1 cellular context compared by ENCODE assay signal in the genomic region with DNA sequence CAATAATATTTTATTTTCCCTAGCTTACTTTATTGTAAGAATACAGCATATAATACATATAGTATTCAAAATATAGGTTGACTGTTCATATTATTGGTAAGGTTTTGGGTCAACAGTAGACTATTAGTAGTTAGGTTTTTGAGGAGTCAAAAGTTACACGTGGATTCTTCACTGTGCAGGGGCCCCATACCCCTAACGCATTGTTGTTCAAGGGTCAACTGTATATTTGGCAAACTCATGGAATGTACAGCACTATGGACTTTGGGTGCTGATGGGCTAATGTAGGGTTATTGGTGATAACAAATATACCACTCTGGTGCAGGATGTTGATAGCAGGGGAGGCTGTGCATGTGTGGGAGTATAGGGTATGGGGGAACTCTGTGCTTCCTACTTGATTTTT.
TF ChIP-seq lines count a peak whose summit lies in the region.

No MANE protein-coding gene starts in this region.

TF ChIP-seq in HepG2, 621 proteins besides CTCF, POLR2A, EP300 and RAD21 (continued from another document and continues in another):
- TF ChIP-seq RARG (CRISPR knock-in tag; IDR thresholded peaks at IDR 0.05; ENCODE audit: low read depth): no peak
- TF ChIP-seq, protein P1, sequence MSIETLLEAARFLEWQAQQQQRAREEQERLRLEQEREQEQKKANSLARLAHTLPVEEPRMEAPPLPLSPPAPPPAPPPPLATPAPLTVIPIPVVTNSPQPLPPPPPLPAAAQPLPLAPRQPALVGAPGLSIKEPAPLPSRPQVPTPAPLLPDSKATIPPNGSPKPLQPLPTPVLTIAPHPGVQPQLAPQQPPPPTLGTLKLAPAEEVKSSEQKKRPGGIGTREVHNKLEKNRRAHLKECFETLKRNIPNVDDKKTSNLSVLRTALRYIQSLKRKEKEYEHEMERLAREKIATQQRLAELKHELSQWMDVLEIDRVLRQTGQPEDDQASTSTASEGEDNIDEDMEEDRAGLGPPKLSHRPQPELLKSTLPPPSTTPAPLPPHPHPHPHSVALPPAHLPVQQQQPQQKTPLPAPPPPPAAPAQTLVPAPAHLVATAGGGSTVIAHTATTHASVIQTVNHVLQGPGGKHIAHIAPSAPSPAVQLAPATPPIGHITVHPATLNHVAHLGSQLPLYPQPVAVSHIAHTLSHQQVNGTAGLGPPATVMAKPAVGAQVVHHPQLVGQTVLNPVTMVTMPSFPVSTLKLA (IDR thresholded peaks at IDR 0.05): no peak
- no peak for TF ChIP-seq ZNF556 (CRISPR knock-in tag; IDR thresholded peaks at IDR 0.05; ENCODE audit: borderline replicate concordance)
- TF ChIP-seq, protein P2, sequence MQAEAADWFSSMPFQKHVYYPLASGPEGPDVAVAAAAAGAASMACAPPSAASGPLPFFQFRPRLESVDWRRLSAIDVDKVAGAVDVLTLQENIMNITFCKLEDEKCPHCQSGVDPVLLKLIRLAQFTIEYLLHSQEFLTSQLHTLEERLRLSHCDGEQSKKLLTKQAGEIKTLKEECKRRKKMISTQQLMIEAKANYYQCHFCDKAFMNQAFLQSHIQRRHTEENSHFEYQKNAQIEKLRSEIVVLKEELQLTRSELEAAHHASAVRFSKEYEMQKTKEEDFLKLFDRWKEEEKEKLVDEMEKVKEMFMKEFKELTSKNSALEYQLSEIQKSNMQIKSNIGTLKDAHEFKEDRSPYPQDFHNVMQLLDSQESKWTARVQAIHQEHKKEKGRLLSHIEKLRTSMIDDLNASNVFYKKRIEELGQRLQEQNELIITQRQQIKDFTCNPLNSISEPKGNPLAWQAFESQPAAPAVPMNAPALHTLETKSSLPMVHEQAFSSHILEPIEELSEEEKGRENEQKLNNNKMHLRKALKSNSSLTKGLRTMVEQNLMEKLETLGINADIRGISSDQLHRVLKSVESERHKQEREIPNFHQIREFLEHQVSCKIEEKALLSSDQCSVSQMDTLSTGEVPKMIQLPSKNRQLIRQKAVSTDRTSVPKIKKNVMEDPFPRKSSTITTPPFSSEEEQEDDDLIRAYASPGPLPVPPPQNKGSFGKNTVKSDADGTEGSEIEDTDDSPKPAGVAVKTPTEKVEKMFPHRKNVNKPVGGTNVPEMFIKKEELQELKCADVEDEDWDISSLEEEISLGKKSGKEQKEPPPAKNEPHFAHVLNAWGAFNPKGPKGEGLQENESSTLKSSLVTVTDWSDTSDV (CRISPR knock-in tag; IDR thresholded peaks at IDR 0.05): no peak
- no peak for TF ChIP-seq U2AF2 (IDR thresholded peaks at IDR 0.05; ENCODE audit: low read depth, low read length)
- TF ChIP-seq, protein P3, sequence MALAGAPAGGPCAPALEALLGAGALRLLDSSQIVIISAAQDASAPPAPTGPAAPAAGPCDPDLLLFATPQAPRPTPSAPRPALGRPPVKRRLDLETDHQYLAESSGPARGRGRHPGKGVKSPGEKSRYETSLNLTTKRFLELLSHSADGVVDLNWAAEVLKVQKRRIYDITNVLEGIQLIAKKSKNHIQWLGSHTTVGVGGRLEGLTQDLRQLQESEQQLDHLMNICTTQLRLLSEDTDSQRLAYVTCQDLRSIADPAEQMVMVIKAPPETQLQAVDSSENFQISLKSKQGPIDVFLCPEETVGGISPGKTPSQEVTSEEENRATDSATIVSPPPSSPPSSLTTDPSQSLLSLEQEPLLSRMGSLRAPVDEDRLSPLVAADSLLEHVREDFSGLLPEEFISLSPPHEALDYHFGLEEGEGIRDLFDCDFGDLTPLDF (CRISPR knock-in tag; IDR thresholded peaks at IDR 0.05): no peak
- TF ChIP-seq EHMT2 (IDR thresholded peaks at IDR 0.05; ENCODE audit: borderline replicate concordance, low read depth, low read length): peak; percentile 91; the same call in 1 of the 2 replicates
- TF ChIP-seq ZNF703 (CRISPR knock-in tag; IDR thresholded peaks at IDR 0.05; ENCODE audit: borderline replicate concordance): no peak
- no peak for TF ChIP-seq SOX6 (IDR thresholded peaks at IDR 0.05)
- TF ChIP-seq SOX6 (CRISPR knock-in tag; IDR thresholded peaks at IDR 0.05): peak; percentile 96
- TF ChIP-seq, protein P4, sequence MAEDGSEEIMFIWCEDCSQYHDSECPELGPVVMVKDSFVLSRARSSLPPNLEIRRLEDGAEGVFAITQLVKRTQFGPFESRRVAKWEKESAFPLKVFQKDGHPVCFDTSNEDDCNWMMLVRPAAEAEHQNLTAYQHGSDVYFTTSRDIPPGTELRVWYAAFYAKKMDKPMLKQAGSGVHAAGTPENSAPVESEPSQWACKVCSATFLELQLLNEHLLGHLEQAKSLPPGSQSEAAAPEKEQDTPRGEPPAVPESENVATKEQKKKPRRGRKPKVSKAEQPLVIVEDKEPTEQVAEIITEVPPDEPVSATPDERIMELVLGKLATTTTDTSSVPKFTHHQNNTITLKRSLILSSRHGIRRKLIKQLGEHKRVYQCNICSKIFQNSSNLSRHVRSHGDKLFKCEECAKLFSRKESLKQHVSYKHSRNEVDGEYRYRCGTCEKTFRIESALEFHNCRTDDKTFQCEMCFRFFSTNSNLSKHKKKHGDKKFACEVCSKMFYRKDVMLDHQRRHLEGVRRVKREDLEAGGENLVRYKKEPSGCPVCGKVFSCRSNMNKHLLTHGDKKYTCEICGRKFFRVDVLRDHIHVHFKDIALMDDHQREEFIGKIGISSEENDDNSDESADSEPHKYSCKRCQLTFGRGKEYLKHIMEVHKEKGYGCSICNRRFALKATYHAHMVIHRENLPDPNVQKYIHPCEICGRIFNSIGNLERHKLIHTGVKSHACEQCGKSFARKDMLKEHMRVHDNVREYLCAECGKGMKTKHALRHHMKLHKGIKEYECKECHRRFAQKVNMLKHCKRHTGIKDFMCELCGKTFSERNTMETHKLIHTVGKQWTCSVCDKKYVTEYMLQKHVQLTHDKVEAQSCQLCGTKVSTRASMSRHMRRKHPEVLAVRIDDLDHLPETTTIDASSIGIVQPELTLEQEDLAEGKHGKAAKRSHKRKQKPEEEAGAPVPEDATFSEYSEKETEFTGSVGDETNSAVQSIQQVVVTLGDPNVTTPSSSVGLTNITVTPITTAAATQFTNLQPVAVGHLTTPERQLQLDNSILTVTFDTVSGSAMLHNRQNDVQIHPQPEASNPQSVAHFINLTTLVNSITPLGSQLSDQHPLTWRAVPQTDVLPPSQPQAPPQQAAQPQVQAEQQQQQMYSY (CRISPR knock-in tag; IDR thresholded peaks at IDR 0.05): no peak
- TF ChIP-seq SALL2 (CRISPR knock-in tag; IDR thresholded peaks at IDR 0.05): no peak
- TF ChIP-seq ZNF34 (CRISPR knock-in tag; IDR thresholded peaks at IDR 0.05; ENCODE audit: borderline replicate concordance): no peak
- TF ChIP-seq U2AF1 (optimal IDR thresholded peaks at IDR 0.05; ENCODE audit: low read depth, low read length): no peak
- TF ChIP-seq HOXA9 (CRISPR knock-in tag; IDR thresholded peaks at IDR 0.05; ENCODE audit: borderline replicate concordance): no peak
- TF ChIP-seq, protein P5, sequence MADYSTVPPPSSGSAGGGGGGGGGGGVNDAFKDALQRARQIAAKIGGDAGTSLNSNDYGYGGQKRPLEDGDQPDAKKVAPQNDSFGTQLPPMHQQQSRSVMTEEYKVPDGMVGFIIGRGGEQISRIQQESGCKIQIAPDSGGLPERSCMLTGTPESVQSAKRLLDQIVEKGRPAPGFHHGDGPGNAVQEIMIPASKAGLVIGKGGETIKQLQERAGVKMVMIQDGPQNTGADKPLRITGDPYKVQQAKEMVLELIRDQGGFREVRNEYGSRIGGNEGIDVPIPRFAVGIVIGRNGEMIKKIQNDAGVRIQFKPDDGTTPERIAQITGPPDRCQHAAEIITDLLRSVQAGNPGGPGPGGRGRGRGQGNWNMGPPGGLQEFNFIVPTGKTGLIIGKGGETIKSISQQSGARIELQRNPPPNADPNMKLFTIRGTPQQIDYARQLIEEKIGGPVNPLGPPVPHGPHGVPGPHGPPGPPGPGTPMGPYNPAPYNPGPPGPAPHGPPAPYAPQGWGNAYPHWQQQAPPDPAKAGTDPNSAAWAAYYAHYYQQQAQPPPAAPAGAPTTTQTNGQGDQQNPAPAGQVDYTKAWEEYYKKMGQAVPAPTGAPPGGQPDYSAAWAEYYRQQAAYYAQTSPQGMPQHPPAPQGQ (CRISPR knock-in tag; IDR thresholded peaks at IDR 0.05; ENCODE audit: borderline replicate concordance): no peak
- TF ChIP-seq, protein P6, sequence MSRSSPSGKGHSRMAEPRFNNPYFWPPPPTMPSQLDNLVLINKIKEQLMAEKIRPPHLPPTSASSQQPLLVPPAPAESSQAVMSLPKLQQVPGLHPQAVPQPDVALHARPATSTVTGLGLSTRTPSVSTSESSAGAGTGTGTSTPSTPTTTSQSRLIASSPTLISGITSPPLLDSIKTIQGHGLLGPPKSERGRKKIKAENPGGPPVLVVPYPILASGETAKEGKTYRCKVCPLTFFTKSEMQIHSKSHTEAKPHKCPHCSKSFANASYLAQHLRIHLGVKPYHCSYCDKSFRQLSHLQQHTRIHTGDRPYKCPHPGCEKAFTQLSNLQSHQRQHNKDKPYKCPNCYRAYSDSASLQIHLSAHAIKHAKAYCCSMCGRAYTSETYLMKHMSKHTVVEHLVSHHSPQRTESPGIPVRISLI (CRISPR knock-in tag; IDR thresholded peaks at IDR 0.05; ENCODE audit: borderline replicate concordance): no peak
- peak; percentile 76 for TF ChIP-seq ARNTL (CRISPR knock-in tag; IDR thresholded peaks at IDR 0.05)
- TF ChIP-seq FOSL1 (CRISPR knock-in tag; IDR thresholded peaks at IDR 0.05; ENCODE audit: borderline replicate concordance): no peak
- 0 out of 2 replicates have a peak, but pooled peaks have one; percentile 35 for TF ChIP-seq YEATS4 (CRISPR knock-in tag; IDR thresholded peaks at IDR 0.05; ENCODE audit: borderline replicate concordance)
- TF ChIP-seq, protein P7, sequence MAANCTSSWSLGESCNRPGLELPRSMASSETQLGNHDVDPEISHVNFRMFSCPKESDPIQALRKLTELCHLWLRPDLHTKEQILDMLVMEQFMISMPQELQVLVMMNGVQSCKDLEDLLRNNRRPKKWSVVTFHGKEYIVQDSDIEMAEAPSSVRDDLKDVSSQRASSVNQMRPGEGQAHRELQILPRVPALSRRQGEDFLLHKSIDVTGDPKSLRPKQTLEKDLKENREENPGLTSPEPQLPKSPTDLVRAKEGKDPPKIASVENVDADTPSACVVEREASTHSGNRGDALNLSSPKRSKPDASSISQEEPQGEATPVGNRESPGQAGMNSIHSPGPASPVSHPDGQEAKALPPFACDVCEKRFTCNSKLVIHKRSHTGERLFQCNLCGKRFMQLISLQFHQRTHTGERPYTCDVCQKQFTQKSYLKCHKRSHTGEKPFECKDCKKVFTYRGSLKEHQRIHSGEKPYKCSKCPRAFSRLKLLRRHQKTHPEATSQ (CRISPR knock-in tag; IDR thresholded peaks at IDR 0.05; ENCODE audit: borderline replicate concordance): peak; percentile 37; the same call in 1 of the 2 replicates
- TF ChIP-seq NR2F2 (IDR thresholded peaks at IDR 0.05; ENCODE audit: borderline replicate concordance, low read depth): peak; percentile 66; the same call in 1 of the 2 replicates
- TF ChIP-seq YY1 (IDR thresholded peaks at IDR 0.05; ENCODE audit: insufficient read depth, insufficient replicate concordance, low read depth, low read length): no peak
- TF ChIP-seq KLF13 (CRISPR knock-in tag; IDR thresholded peaks at IDR 0.05): no peak
- no peak for TF ChIP-seq ZNF652 (CRISPR knock-in tag; IDR thresholded peaks at IDR 0.05; ENCODE audit: borderline replicate concordance, low read depth)
- 0 out of 2 replicates have a peak, but pooled peaks have one; percentile 41 for TF ChIP-seq CCDC6 (CRISPR knock-in tag; IDR thresholded peaks at IDR 0.05)
- no peak for TF ChIP-seq SRSF9 (IDR thresholded peaks at IDR 0.05; ENCODE audit: borderline replicate concordance, insufficient read depth, low read depth, low read length, poor library complexity, severe bottlenecking)
- TF ChIP-seq, protein P8, sequence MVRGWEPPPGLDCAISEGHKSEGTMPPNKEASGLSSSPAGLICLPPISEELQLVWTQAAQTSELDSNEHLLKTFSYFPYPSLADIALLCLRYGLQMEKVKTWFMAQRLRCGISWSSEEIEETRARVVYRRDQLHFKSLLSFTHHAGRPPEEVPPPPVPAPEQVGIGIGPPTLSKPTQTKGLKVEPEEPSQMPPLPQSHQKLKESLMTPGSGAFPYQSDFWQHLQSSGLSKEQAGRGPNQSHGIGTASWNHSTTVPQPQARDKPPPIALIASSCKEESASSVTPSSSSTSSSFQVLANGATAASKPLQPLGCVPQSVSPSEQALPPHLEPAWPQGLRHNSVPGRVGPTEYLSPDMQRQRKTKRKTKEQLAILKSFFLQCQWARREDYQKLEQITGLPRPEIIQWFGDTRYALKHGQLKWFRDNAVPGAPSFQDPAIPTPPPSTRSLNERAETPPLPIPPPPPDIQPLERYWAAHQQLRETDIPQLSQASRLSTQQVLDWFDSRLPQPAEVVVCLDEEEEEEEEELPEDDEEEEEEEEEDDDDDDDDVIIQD (CRISPR knock-in tag; IDR thresholded peaks at IDR 0.05; ENCODE audit: low read depth): peak; percentile 89
- no peak for TF ChIP-seq RNF2 (conservative IDR thresholded peaks at IDR 0.05; ENCODE audit: low read depth)
- TF ChIP-seq PHB2 (IDR thresholded peaks at IDR 0.05; ENCODE audit: partially characterized antibody): no peak
- no peak for TF ChIP-seq ZNF3 (CRISPR knock-in tag; IDR thresholded peaks at IDR 0.05)
- TF ChIP-seq IKZF4 (CRISPR knock-in tag; IDR thresholded peaks at IDR 0.05; ENCODE audit: borderline replicate concordance, low read depth, not compliant biosample characterization): no peak
- no peak for TF ChIP-seq ATF7 (IDR thresholded peaks at IDR 0.05)
- TF ChIP-seq ATF7 (CRISPR knock-in tag; IDR thresholded peaks at IDR 0.05): no peak
- peak; percentile 73; the same call in 1 of the 2 replicates for TF ChIP-seq ZNF331 (CRISPR knock-in tag; IDR thresholded peaks at IDR 0.05)
- TF ChIP-seq KDM5B (CRISPR knock-in tag; IDR thresholded peaks at IDR 0.05; ENCODE audit: borderline replicate concordance): no peak
- TF ChIP-seq, protein P9, sequence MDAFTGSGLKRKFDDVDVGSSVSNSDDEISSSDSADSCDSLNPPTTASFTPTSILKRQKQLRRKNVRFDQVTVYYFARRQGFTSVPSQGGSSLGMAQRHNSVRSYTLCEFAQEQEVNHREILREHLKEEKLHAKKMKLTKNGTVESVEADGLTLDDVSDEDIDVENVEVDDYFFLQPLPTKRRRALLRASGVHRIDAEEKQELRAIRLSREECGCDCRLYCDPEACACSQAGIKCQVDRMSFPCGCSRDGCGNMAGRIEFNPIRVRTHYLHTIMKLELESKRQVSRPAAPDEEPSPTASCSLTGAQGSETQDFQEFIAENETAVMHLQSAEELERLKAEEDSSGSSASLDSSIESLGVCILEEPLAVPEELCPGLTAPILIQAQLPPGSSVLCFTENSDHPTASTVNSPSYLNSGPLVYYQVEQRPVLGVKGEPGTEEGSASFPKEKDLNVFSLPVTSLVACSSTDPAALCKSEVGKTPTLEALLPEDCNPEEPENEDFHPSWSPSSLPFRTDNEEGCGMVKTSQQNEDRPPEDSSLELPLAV (CRISPR knock-in tag; conservative IDR thresholded peaks at IDR 0.05; ENCODE audit: low read depth): no peak
- TF ChIP-seq SOX5 (CRISPR knock-in tag; IDR thresholded peaks at IDR 0.05; ENCODE audit: borderline replicate concordance): peak; percentile 89; the same call in 1 of the 2 replicates
- TF ChIP-seq PAX8 (CRISPR knock-in tag; IDR thresholded peaks at IDR 0.05; ENCODE audit: borderline replicate concordance): no peak
- TF ChIP-seq SP2 (CRISPR knock-in tag; IDR thresholded peaks at IDR 0.05): no peak
- TF ChIP-seq ERF (CRISPR knock-in tag; IDR thresholded peaks at IDR 0.05): no peak
- no peak for TF ChIP-seq ZNF75D (CRISPR knock-in tag; IDR thresholded peaks at IDR 0.05; ENCODE audit: borderline replicate concordance)
- no peak for TF ChIP-seq ELF4 (CRISPR knock-in tag; IDR thresholded peaks at IDR 0.05; ENCODE audit: borderline replicate concordance)
- TF ChIP-seq ONECUT2 (CRISPR knock-in tag; IDR thresholded peaks at IDR 0.05): no peak
- TF ChIP-seq EED (CRISPR knock-in tag; IDR thresholded peaks at IDR 0.05): no peak
- TF ChIP-seq RORA (CRISPR knock-in tag; IDR thresholded peaks at IDR 0.05): no peak
- TF ChIP-seq SETDB1 (CRISPR knock-in tag; IDR thresholded peaks at IDR 0.05; ENCODE audit: borderline replicate concordance): no peak
- TF ChIP-seq FOXK1 (CRISPR knock-in tag; IDR thresholded peaks at IDR 0.05; ENCODE audit: borderline replicate concordance, low read depth): peak; percentile 13; the same call in 1 of the 2 replicates
- TF ChIP-seq ZNF33B (CRISPR knock-in tag; IDR thresholded peaks at IDR 0.05): no peak
